ENCODE assay signal across 1 cellular context in genomic region chr1:151327223-151327902, GRCh38.
TF ChIP-seq lines count a peak whose summit lies in the region.

Gene PI4KB, minus strand, starts transcription at chr1:151327416. Its CDS starts 10,935 bp downstream, at chr1:151316481.

TF ChIP-seq in HepG2, 621 proteins besides CTCF, POLR2A, EP300 and RAD21 (continued from another document and continues in another):
- TF ChIP-seq, protein P1, sequence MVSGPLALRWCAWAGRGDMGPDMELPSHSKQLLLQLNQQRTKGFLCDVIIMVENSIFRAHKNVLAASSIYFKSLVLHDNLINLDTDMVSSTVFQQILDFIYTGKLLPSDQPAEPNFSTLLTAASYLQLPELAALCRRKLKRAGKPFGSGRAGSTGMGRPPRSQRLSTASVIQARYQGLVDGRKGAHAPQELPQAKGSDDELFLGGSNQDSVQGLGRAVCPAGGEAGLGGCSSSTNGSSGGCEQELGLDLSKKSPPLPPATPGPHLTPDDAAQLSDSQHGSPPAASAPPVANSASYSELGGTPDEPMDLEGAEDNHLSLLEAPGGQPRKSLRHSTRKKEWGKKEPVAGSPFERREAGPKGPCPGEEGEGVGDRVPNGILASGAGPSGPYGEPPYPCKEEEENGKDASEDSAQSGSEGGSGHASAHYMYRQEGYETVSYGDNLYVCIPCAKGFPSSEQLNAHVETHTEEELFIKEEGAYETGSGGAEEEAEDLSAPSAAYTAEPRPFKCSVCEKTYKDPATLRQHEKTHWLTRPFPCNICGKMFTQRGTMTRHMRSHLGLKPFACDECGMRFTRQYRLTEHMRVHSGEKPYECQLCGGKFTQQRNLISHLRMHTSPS (CRISPR knock-in tag; IDR thresholded peaks at IDR 0.05; ENCODE audit: low read depth), result no peak
- TF ChIP-seq HMG20A (CRISPR knock-in tag; IDR thresholded peaks at IDR 0.05; ENCODE audit: borderline replicate concordance), result no peak
- no peak for TF ChIP-seq NFE2L2 (IDR thresholded peaks at IDR 0.05; ENCODE audit: low read length)
- no peak for TF ChIP-seq ZNF230 (CRISPR knock-in tag; IDR thresholded peaks at IDR 0.05)
- no peak for TF ChIP-seq KLF9 (CRISPR knock-in tag; IDR thresholded peaks at IDR 0.05; ENCODE audit: low read depth)
- TF ChIP-seq, protein P2, sequence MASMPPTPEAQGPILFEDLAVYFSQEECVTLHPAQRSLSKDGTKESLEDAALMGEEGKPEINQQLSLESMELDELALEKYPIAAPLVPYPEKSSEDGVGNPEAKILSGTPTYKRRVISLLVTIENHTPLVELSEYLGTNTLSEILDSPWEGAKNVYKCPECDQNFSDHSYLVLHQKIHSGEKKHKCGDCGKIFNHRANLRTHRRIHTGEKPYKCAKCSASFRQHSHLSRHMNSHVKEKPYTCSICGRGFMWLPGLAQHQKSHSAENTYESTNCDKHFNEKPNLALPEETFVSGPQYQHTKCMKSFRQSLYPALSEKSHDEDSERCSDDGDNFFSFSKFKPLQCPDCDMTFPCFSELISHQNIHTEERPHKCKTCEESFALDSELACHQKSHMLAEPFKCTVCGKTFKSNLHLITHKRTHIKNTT (CRISPR knock-in tag; IDR thresholded peaks at IDR 0.05), result no peak
- no peak for TF ChIP-seq ZBTB46 (CRISPR knock-in tag; IDR thresholded peaks at IDR 0.05; ENCODE audit: borderline replicate concordance)
- no peak for TF ChIP-seq CREM (IDR thresholded peaks at IDR 0.05)
- no peak for TF ChIP-seq CREM (CRISPR knock-in tag; IDR thresholded peaks at IDR 0.05)
- TF ChIP-seq ZBTB49 (CRISPR knock-in tag; IDR thresholded peaks at IDR 0.05; ENCODE audit: borderline replicate concordance), result no peak
- TF ChIP-seq BRCA1 (CRISPR knock-in tag; IDR thresholded peaks at IDR 0.05), result no peak
- 0 out of 2 replicates have a peak, but pooled peaks have one; percentile 10 for TF ChIP-seq ZMYM4 (CRISPR knock-in tag; IDR thresholded peaks at IDR 0.05)
- TF ChIP-seq ZNF333 (CRISPR knock-in tag; IDR thresholded peaks at IDR 0.05; ENCODE audit: borderline replicate concordance), result 0 out of 2 replicates have a peak, but pooled peaks have one; percentile 29
- TF ChIP-seq BCL6 (CRISPR knock-in tag; IDR thresholded peaks at IDR 0.05), result peak; percentile 10; the same call in 1 of the 2 replicates
- no peak for TF ChIP-seq ZNF546 (CRISPR knock-in tag; conservative IDR thresholded peaks at IDR 0.05)
- no peak for TF ChIP-seq CERS6 (CRISPR knock-in tag; IDR thresholded peaks at IDR 0.05)
- TF ChIP-seq GATAD2A (CRISPR knock-in tag; IDR thresholded peaks at IDR 0.05), result no peak
- no peak for TF ChIP-seq ZNF34 (CRISPR knock-in tag; IDR thresholded peaks at IDR 0.05; ENCODE audit: borderline replicate concordance)
- peak; percentile 98; the same call in 1 of the 2 replicates for TF ChIP-seq HDAC6 (IDR thresholded peaks at IDR 0.05; ENCODE audit: low read depth, low read length)
- TF ChIP-seq ZNF552 (CRISPR knock-in tag; IDR thresholded peaks at IDR 0.05; ENCODE audit: borderline replicate concordance), result no peak
- TF ChIP-seq SP5 (CRISPR knock-in tag; IDR thresholded peaks at IDR 0.05; ENCODE audit: borderline replicate concordance, low read depth), result peak; percentile 59; the same call in 1 of the 2 replicates
- peak; percentile 96; the same call in 1 of the 2 replicates for TF ChIP-seq KDM5A (IDR thresholded peaks at IDR 0.05; ENCODE audit: borderline replicate concordance, low read length)
- TF ChIP-seq, protein P3, sequence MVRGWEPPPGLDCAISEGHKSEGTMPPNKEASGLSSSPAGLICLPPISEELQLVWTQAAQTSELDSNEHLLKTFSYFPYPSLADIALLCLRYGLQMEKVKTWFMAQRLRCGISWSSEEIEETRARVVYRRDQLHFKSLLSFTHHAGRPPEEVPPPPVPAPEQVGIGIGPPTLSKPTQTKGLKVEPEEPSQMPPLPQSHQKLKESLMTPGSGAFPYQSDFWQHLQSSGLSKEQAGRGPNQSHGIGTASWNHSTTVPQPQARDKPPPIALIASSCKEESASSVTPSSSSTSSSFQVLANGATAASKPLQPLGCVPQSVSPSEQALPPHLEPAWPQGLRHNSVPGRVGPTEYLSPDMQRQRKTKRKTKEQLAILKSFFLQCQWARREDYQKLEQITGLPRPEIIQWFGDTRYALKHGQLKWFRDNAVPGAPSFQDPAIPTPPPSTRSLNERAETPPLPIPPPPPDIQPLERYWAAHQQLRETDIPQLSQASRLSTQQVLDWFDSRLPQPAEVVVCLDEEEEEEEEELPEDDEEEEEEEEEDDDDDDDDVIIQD (CRISPR knock-in tag; IDR thresholded peaks at IDR 0.05; ENCODE audit: low read depth), result 0 out of 2 replicates have a peak, but pooled peaks have one; percentile 42
- TF ChIP-seq, protein P4, sequence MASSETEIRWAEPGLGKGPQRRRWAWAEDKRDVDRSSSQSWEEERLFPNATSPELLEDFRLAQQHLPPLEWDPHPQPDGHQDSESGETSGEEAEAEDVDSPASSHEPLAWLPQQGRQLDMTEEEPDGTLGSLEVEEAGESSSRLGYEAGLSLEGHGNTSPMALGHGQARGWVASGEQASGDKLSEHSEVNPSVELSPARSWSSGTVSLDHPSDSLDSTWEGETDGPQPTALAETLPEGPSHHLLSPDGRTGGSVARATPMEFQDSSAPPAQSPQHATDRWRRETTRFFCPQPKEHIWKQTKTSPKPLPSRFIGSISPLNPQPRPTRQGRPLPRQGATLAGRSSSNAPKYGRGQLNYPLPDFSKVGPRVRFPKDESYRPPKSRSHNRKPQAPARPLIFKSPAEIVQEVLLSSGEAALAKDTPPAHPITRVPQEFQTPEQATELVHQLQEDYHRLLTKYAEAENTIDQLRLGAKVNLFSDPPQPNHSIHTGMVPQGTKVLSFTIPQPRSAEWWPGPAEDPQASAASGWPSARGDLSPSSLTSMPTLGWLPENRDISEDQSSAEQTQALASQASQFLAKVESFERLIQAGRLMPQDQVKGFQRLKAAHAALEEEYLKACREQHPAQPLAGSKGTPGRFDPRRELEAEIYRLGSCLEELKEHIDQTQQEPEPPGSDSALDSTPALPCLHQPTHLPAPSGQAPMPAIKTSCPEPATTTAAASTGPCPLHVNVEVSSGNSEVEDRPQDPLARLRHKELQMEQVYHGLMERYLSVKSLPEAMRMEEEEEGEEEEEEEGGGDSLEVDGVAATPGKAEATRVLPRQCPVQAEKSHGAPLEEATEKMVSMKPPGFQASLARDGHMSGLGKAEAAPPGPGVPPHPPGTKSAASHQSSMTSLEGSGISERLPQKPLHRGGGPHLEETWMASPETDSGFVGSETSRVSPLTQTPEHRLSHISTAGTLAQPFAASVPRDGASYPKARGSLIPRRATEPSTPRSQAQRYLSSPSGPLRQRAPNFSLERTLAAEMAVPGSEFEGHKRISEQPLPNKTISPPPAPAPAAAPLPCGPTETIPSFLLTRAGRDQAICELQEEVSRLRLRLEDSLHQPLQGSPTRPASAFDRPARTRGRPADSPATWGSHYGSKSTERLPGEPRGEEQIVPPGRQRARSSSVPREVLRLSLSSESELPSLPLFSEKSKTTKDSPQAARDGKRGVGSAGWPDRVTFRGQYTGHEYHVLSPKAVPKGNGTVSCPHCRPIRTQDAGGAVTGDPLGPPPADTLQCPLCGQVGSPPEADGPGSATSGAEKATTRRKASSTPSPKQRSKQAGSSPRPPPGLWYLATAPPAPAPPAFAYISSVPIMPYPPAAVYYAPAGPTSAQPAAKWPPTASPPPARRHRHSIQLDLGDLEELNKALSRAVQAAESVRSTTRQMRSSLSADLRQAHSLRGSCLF (CRISPR knock-in tag; IDR thresholded peaks at IDR 0.05; ENCODE audit: borderline replicate concordance), result no peak
- TF ChIP-seq HDAC1 (CRISPR knock-in tag; IDR thresholded peaks at IDR 0.05), result no peak
- no peak for TF ChIP-seq MTF1 (CRISPR knock-in tag; IDR thresholded peaks at IDR 0.05)
- TF ChIP-seq ZNF430 (CRISPR knock-in tag; IDR thresholded peaks at IDR 0.05), result peak; percentile 31; the same call in 1 of the 2 replicates
- no peak for TF ChIP-seq ZFP41 (CRISPR knock-in tag; IDR thresholded peaks at IDR 0.05; ENCODE audit: borderline replicate concordance)
- TF ChIP-seq ZFP1 (CRISPR knock-in tag; IDR thresholded peaks at IDR 0.05), result no peak
- no peak for TF ChIP-seq IRX3 (CRISPR knock-in tag; IDR thresholded peaks at IDR 0.05; ENCODE audit: borderline replicate concordance, low read depth)
- TF ChIP-seq ZNF274 (CRISPR knock-in tag; IDR thresholded peaks at IDR 0.05), result no peak
- TF ChIP-seq FOXA3 (CRISPR knock-in tag; IDR thresholded peaks at IDR 0.05), result no peak
- 0 out of 2 replicates have a peak, but pooled peaks have one; percentile 6 for TF ChIP-seq HES4 (CRISPR knock-in tag; IDR thresholded peaks at IDR 0.05; ENCODE audit: borderline replicate concordance)
- no peak for TF ChIP-seq ZBTB8A (CRISPR knock-in tag; IDR thresholded peaks at IDR 0.05; ENCODE audit: borderline replicate concordance, low read depth)
- TF ChIP-seq ZNF558 (CRISPR knock-in tag; IDR thresholded peaks at IDR 0.05; ENCODE audit: borderline replicate concordance), result no peak; the same call in 1 of the 2 replicates
- TF ChIP-seq ZNF33B (CRISPR knock-in tag; IDR thresholded peaks at IDR 0.05), result no peak
- TF ChIP-seq SIN3A (IDR thresholded peaks at IDR 0.05; ENCODE audit: borderline replicate concordance, low read depth, low read length), result peak; percentile 15; the same call in 1 of the 2 replicates
- no peak for TF ChIP-seq ZC3H13 (CRISPR knock-in tag; IDR thresholded peaks at IDR 0.05)
- no peak for TF ChIP-seq ZNF451 (CRISPR knock-in tag; IDR thresholded peaks at IDR 0.05)
- TF ChIP-seq RXRB (CRISPR knock-in tag; IDR thresholded peaks at IDR 0.05; ENCODE audit: borderline replicate concordance), result no peak
- TF ChIP-seq ZNF263 (CRISPR knock-in tag; IDR thresholded peaks at IDR 0.05), result no peak
- no peak for TF ChIP-seq ATF7 (IDR thresholded peaks at IDR 0.05)
- no peak for TF ChIP-seq ATF7 (CRISPR knock-in tag; IDR thresholded peaks at IDR 0.05)
- TF ChIP-seq MXI1 (IDR thresholded peaks at IDR 0.05; ENCODE audit: borderline replicate concordance, low read depth, low read length), result peak; percentile 38; the same call in 1 of the 3 replicates
- no peak for TF ChIP-seq EHMT2 (IDR thresholded peaks at IDR 0.05; ENCODE audit: borderline replicate concordance, low read depth, low read length)
- TF ChIP-seq ZSCAN29 (CRISPR knock-in tag; conservative IDR thresholded peaks at IDR 0.05), result no peak
- peak; percentile 66; the same call in 1 of the 2 replicates for TF ChIP-seq GABPB1 (CRISPR knock-in tag; IDR thresholded peaks at IDR 0.05)
- no peak; the same call in 1 of the 2 replicates for TF ChIP-seq ZNF788 (CRISPR knock-in tag; IDR thresholded peaks at IDR 0.05; ENCODE audit: borderline replicate concordance)
- peak; percentile 80 for TF ChIP-seq DRAP1 (CRISPR knock-in tag; IDR thresholded peaks at IDR 0.05)
- TF ChIP-seq MAX (IDR thresholded peaks at IDR 0.05), result 0 out of 2 replicates have a peak, but pooled peaks have one; percentile 17
- TF ChIP-seq POLR2AphosphoS5 (IDR thresholded peaks at IDR 0.05; ENCODE audit: low read depth, low read length), result peak; percentile 78
- TF ChIP-seq XRCC5 (optimal IDR thresholded peaks at IDR 0.05; ENCODE audit: low read length), result peak; percentile 59
